1 cellular context compared by ENCODE assay signal in the genomic region with DNA sequence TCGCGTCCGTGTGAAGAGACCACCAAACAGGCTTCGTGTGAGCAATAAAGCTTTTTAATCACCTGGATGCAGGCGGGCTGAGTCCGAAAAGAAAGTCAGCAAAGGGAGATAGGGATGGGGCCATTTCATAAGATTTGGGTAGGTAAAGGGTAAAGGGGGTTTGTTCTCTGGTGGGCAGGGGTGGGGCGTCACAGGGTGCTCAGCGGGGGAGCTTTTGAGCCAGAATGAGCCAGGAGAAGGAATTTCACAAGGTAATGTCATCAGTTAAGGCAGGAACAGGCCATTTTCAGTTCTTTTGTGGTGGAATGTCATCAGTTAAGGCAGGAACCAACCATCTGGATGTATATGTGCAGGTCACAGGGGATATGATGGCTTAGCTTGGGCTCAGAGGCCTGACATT. TPM values are rescaled to one million over a fixed set of nuclear protein-coding genes. Genes with fewer than 3 reads are reported as not detected.
"Had no signal": no experiment of that assay in that cellular context is flagged by ENCODE, and none has a peak within 500 bp of the region (broad histone marks: within the 10 kb centered on the region; RNA-seq: fewer than 3 reads in every experiment).

No MANE protein-coding gene starts in this region.

RNA-seq across cellular contexts. Expression of gene ABCG2, which starts 6.1 kb away (rescaled TPM):
- total RNA-seq: PC-3 had no signal
